In genomic region chr9:109499061-109499630, GRCh38 we compare ENCODE assay signal across 8 cellular contexts. TPM values are rescaled to one million over a fixed set of nuclear protein-coding genes. Genes with fewer than 3 reads are reported as not detected.
DNase-seq lines count a peak whose midpoint lies in the region; ATAC-seq, FAIRE-seq and TF ChIP-seq lines count a peak whose summit lies in the region.

No MANE protein-coding gene starts in this region.

- peak overlapping the region; percentile 23 to 42 for H3K27ac ChIP-seq in kidney (ENCODE audit: low read depth in 2 of 2, low read length in 2 of 2)
- H3K27ac ChIP-seq in small intestine (ENCODE audit: low read depth in 1 of 2, low read length in 1 of 2) = no peak overlapping the region

- no peak for FAIRE-seq in kidney (lab: Jason Lieb, UNC)
- no peak for FAIRE-seq in small intestine (lab: Jason Lieb, UNC)

- H3K9me3 ChIP-seq in kidney (ENCODE audit: control insufficient read depth in 1 of 2, low read length in 2 of 2) (no peaks in the 10 kb centered on the region), small intestine (ENCODE audit: control insufficient read depth, low read depth) (no peaks in the 10 kb centered on the region)

- intact Hi-C loops in kidney (cut with DNase I) = no loop called here

- 26 to 29% (median 26%) methylated on average over 14 of the region's 14 CpGs for WGBS in small intestine, 3 donors

- peak overlapping the region; percentile 26 for H3K4me3 ChIP-seq in astrocyte of the spinal cord (ENCODE audit: low read depth, low read length)
- H3K4me3 ChIP-seq in kidney (ENCODE audit: low read length in 2 of 2) = peak overlapping the region; percentile 59 to 64
- peak overlapping the region in 1 of 2 donors; percentile 39 for H3K4me3 ChIP-seq in small intestine (ENCODE audit: low read depth in 1 of 2, low read length in 2 of 2)

- H3K4me1 ChIP-seq in kidney (ENCODE audit: control insufficient read depth in 1 of 2, insufficient read depth in 1 of 2, low read depth in 1 of 2, low read length in 2 of 2) = peaks cover 28 to 32% of the 10 kb centered on the region in 2 donors
- peaks cover 0 to 8% of the 10 kb centered on the region in 2 donors for H3K4me1 ChIP-seq in small intestine (ENCODE audit: control insufficient read depth in 2 of 2, insufficient read depth in 1 of 2, low read depth in 1 of 2, low read length in 1 of 2)

- peak overlapping the region in 1 of 2 donors; percentile 63 for H3K9ac ChIP-seq in kidney (ENCODE audit: low read length in 2 of 2)

- in situ Hi-C loops in astrocyte of the spinal cord (cut with HindIII; ENCODE audit: low sequenced_read_pairs) = no loop called here

- peak; percentile 39 for DNase-seq in DMS 273 (lab: John Stamatoyannopoulos, UW; ENCODE audit: unreplicated experiment)
- DNase-seq in DMS 273 treated with DMSO at 0.1 percent for 48 hours (lab: John Stamatoyannopoulos, UW) = no peak
- no peak for DNase-seq in astrocyte of the spinal cord (ENCODE audit: low read depth, low spot score)
- DNase-seq in kidney = no peak
- peak; percentile 5 for DNase-seq in small intestine
- DNase-seq in activated CD4-positive, CD25-positive, alpha-beta regulatory T cell treated with anti-CD3 and anti-CD28 coated beads, Interleukin-2, amount 50 U/mL, for 72 hours = no peak

- H3K27me3 ChIP-seq in small intestine (ENCODE audit: control insufficient read depth in 2 of 2, insufficient read depth in 2 of 2, low read length in 2 of 2) = peaks cover 0 to 7% of the 10 kb centered on the region in 2 donors

- no peak for ATAC-seq in HG03469 (IDR thresholded peaks at IDR 0.05; ENCODE audit: unreplicated experiment)
- no peak for ATAC-seq in GM18502 (IDR thresholded peaks at IDR 0.05; ENCODE audit: poor library complexity, unreplicated experiment)

- TF ChIP-seq CTCF in astrocyte of the spinal cord (IDR thresholded peaks at IDR 0.05; ENCODE audit: low read depth, low read length) (no peak), kidney (IDR thresholded peaks at IDR 0.05; ENCODE audit: borderline replicate concordance, extremely low read depth, insufficient read depth) (no peak)

- no peaks in the 10 kb centered on the region for H3K36me3 ChIP-seq in kidney (ENCODE audit: control insufficient read depth in 1 of 2, insufficient read depth in 2 of 2, low read length in 2 of 2)
- no peaks in the 10 kb centered on the region for H3K36me3 ChIP-seq in small intestine (ENCODE audit: control insufficient read depth in 2 of 2, insufficient read depth in 2 of 2, low read length in 2 of 2)

RNA-seq across cellular contexts. Expression of gene PTPN3, which starts 1.0 kb away (rescaled TPM):
- 40.6 TPM for total RNA-seq in kidney
- polyA plus RNA-seq in kidney (ENCODE audit: insufficient read depth, low read depth, low replicate concordance) (33.7 TPM), small intestine (10 to 100 TPM; 15.3 to 42.7 (median 25.3) TPM)

Comparison
In these comparisons a context has a peak if more than half of its experiments do, and no peak if none do; other contexts are left out.
1. DNase-seq: peak in DMS 273 (single experiment) and small intestine (single experiment); none in DMS 273 treated with DMSO at 0.1 percent for 48 hours (single experiment), astrocyte of the spinal cord (single experiment), kidney (single experiment) and activated CD4-positive, CD25-positive, alpha-beta regulatory T cell treated with anti-CD3 and anti-CD28 coated beads, Interleukin-2, amount 50 U/mL, for 72 hours (single experiment).
2. H3K27ac ChIP-seq: peak in kidney (2 of 2); none in small intestine (0 of 2).